1 cellular context compared by ENCODE assay signal in the genomic region with DNA sequence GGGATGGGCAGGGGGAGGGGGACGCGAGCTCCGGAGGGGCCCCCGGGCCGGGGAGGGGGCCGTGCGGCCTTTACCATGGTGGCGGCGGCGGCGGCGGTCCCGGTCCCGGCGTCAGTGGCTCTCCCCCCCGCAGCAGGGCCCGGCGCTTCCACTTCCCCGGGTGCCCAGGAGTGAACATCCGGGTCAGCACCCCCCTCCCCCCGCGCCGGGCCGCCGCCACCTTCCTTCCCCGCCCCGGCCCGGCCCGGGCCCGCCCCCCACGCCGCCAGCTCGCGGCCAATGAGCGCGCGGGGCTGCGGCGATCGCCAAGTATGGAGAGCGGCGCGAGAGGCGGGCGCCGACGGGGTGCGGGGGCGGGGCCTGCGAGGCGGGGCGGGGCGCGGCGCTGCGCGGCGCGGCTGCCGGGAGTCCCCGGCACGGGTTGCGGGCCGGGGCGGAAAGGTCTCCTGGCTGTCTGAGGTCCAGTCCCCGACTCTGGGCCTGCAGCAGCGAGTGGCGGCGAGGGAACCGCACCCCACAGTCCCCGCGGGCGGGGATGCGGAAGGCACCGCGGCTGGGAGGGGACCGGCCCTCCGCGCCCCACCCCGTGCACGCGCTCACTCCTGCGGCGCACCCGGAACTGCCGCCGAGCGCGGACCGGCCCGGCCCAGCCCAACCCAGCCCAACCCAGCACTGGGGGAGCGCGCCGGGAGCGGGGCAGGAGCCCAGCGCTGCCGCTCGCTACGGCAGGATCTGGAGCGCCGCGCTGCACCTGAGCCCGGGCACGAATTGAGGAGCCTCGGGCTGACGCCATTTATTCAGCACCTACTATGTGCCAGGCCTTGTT.
TF ChIP-seq lines count a peak whose summit lies in the region.

A gene (minus strand): TSS at position 178 of the 826 bp plus-strand sequence. CDS start 101 bp downstream, at position 77.

TF ChIP-seq in HepG2, 621 proteins besides CTCF, POLR2A, EP300 and RAD21 (continued from another document and continues in another):
- TF ChIP-seq, protein P1, sequence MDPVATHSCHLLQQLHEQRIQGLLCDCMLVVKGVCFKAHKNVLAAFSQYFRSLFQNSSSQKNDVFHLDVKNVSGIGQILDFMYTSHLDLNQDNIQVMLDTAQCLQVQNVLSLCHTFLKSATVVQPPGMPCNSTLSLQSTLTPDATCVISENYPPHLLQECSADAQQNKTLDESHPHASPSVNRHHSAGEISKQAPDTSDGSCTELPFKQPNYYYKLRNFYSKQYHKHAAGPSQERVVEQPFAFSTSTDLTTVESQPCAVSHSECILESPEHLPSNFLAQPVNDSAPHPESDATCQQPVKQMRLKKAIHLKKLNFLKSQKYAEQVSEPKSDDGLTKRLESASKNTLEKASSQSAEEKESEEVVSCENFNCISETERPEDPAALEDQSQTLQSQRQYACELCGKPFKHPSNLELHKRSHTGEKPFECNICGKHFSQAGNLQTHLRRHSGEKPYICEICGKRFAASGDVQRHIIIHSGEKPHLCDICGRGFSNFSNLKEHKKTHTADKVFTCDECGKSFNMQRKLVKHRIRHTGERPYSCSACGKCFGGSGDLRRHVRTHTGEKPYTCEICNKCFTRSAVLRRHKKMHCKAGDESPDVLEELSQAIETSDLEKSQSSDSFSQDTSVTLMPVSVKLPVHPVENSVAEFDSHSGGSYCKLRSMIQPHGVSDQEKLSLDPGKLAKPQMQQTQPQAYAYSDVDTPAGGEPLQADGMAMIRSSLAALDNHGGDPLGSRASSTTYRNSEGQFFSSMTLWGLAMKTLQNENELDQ (CRISPR knock-in tag; IDR thresholded peaks at IDR 0.05; ENCODE audit: borderline replicate concordance): no peak
- TF ChIP-seq, protein P2, sequence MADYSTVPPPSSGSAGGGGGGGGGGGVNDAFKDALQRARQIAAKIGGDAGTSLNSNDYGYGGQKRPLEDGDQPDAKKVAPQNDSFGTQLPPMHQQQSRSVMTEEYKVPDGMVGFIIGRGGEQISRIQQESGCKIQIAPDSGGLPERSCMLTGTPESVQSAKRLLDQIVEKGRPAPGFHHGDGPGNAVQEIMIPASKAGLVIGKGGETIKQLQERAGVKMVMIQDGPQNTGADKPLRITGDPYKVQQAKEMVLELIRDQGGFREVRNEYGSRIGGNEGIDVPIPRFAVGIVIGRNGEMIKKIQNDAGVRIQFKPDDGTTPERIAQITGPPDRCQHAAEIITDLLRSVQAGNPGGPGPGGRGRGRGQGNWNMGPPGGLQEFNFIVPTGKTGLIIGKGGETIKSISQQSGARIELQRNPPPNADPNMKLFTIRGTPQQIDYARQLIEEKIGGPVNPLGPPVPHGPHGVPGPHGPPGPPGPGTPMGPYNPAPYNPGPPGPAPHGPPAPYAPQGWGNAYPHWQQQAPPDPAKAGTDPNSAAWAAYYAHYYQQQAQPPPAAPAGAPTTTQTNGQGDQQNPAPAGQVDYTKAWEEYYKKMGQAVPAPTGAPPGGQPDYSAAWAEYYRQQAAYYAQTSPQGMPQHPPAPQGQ (CRISPR knock-in tag; IDR thresholded peaks at IDR 0.05; ENCODE audit: borderline replicate concordance): no peak
- no peak for TF ChIP-seq TRIM24 (CRISPR knock-in tag; IDR thresholded peaks at IDR 0.05)
- no peak for TF ChIP-seq ZFP36 (IDR thresholded peaks at IDR 0.05; ENCODE audit: borderline replicate concordance, low read depth, low read length, partially characterized antibody)
- TF ChIP-seq, protein P3, sequence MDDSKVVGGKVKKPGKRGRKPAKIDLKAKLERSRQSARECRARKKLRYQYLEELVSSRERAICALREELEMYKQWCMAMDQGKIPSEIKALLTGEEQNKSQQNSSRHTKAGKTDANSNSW (CRISPR knock-in tag; IDR thresholded peaks at IDR 0.05; ENCODE audit: borderline replicate concordance): no peak
- no peak for TF ChIP-seq MED8 (CRISPR knock-in tag; IDR thresholded peaks at IDR 0.05; ENCODE audit: insufficient replicate concordance)
- TF ChIP-seq, protein P4, sequence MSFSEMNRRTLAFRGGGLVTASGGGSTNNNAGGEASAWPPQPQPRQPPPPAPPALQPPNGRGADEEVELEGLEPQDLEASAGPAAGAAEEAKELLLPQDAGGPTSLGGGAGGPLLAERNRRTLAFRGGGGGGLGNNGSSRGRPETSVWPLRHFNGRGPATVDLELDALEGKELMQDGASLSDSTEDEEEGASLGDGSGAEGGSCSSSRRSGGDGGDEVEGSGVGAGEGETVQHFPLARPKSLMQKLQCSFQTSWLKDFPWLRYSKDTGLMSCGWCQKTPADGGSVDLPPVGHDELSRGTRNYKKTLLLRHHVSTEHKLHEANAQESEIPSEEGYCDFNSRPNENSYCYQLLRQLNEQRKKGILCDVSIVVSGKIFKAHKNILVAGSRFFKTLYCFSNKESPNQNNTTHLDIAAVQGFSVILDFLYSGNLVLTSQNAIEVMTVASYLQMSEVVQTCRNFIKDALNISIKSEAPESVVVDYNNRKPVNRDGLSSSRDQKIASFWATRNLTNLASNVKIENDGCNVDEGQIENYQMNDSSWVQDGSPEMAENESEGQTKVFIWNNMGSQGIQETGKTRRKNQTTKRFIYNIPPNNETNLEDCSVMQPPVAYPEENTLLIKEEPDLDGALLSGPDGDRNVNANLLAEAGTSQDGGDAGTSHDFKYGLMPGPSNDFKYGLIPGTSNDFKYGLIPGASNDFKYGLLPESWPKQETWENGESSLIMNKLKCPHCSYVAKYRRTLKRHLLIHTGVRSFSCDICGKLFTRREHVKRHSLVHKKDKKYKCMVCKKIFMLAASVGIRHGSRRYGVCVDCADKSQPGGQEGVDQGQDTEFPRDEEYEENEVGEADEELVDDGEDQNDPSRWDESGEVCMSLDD (CRISPR knock-in tag; IDR thresholded peaks at IDR 0.05; ENCODE audit: borderline replicate concordance): no peak
- TF ChIP-seq ZBTB8A (CRISPR knock-in tag; IDR thresholded peaks at IDR 0.05; ENCODE audit: borderline replicate concordance, low read depth): no peak
- TF ChIP-seq, protein P5, sequence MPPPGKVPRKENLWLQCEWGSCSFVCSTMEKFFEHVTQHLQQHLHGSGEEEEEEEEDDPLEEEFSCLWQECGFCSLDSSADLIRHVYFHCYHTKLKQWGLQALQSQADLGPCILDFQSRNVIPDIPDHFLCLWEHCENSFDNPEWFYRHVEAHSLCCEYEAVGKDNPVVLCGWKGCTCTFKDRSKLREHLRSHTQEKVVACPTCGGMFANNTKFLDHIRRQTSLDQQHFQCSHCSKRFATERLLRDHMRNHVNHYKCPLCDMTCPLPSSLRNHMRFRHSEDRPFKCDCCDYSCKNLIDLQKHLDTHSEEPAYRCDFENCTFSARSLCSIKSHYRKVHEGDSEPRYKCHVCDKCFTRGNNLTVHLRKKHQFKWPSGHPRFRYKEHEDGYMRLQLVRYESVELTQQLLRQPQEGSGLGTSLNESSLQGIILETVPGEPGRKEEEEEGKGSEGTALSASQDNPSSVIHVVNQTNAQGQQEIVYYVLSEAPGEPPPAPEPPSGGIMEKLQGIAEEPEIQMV (CRISPR knock-in tag; IDR thresholded peaks at IDR 0.05; ENCODE audit: low read depth): peak; percentile 43; the same call in 1 of the 2 replicates
- TF ChIP-seq ZNF24 (IDR thresholded peaks at IDR 0.05): no peak
- TF ChIP-seq JARID2 (CRISPR knock-in tag; IDR thresholded peaks at IDR 0.05; ENCODE audit: insufficient replicate concordance): no peak
- TF ChIP-seq MAZ (IDR thresholded peaks at IDR 0.05; ENCODE audit: borderline replicate concordance, low read depth, low read length): peak; percentile 31; the same call in 1 of the 2 replicates
- peak; percentile 87 for TF ChIP-seq MAZ (CRISPR knock-in tag; IDR thresholded peaks at IDR 0.05; ENCODE audit: low read depth)
- no peak for TF ChIP-seq SMAD3 (CRISPR knock-in tag; IDR thresholded peaks at IDR 0.05)
- no peak for TF ChIP-seq KDM1A (CRISPR knock-in tag; IDR thresholded peaks at IDR 0.05)
- peak; percentile 77 for TF ChIP-seq SPEN (CRISPR knock-in tag; IDR thresholded peaks at IDR 0.05; ENCODE audit: low read depth)
- TF ChIP-seq, protein P6, sequence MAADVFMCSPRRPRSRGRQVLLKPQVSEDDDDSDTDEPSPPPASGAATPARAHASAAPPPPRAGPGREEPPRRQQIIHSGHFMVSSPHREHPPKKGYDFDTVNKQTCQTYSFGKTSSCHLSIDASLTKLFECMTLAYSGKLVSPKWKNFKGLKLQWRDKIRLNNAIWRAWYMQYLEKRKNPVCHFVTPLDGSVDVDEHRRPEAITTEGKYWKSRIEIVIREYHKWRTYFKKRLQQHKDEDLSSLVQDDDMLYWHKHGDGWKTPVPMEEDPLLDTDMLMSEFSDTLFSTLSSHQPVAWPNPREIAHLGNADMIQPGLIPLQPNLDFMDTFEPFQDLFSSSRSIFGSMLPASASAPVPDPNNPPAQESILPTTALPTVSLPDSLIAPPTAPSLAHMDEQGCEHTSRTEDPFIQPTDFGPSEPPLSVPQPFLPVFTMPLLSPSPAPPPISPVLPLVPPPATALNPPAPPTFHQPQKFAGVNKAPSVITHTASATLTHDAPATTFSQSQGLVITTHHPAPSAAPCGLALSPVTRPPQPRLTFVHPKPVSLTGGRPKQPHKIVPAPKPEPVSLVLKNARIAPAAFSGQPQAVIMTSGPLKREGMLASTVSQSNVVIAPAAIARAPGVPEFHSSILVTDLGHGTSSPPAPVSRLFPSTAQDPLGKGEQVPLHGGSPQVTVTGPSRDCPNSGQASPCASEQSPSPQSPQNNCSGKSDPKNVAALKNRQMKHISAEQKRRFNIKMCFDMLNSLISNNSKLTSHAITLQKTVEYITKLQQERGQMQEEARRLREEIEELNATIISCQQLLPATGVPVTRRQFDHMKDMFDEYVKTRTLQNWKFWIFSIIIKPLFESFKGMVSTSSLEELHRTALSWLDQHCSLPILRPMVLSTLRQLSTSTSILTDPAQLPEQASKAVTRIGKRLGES (CRISPR knock-in tag; IDR thresholded peaks at IDR 0.05; ENCODE audit: borderline replicate concordance): no peak
- TF ChIP-seq ZNF75D (CRISPR knock-in tag; IDR thresholded peaks at IDR 0.05; ENCODE audit: borderline replicate concordance): no peak
- TF ChIP-seq, protein P7, sequence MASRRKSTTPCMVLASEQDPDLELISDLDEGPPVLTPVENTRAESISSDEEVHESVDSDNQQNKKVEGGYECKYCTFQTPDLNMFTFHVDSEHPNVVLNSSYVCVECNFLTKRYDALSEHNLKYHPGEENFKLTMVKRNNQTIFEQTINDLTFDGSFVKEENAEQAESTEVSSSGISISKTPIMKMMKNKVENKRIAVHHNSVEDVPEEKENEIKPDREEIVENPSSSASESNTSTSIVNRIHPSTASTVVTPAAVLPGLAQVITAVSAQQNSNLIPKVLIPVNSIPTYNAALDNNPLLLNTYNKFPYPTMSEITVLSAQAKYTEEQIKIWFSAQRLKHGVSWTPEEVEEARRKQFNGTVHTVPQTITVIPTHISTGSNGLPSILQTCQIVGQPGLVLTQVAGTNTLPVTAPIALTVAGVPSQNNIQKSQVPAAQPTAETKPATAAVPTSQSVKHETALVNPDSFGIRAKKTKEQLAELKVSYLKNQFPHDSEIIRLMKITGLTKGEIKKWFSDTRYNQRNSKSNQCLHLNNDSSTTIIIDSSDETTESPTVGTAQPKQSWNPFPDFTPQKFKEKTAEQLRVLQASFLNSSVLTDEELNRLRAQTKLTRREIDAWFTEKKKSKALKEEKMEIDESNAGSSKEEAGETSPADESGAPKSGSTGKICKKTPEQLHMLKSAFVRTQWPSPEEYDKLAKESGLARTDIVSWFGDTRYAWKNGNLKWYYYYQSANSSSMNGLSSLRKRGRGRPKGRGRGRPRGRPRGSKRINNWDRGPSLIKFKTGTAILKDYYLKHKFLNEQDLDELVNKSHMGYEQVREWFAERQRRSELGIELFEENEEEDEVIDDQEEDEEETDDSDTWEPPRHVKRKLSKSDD (CRISPR knock-in tag; IDR thresholded peaks at IDR 0.05; ENCODE audit: low read depth): no peak
- no peak for TF ChIP-seq ZNF33A (CRISPR knock-in tag; IDR thresholded peaks at IDR 0.05; ENCODE audit: borderline replicate concordance)
- TF ChIP-seq ZSCAN25 (CRISPR knock-in tag; IDR thresholded peaks at IDR 0.05): peak; percentile 53; the same call in 1 of the 2 replicates
- TF ChIP-seq ASH2L (IDR thresholded peaks at IDR 0.05; ENCODE audit: insufficient read length, low read depth, low read length): no peak
- TF ChIP-seq SKI (IDR thresholded peaks at IDR 0.05; ENCODE audit: partially characterized antibody): peak; percentile 53
- no peak for TF ChIP-seq KAT2B (IDR thresholded peaks at IDR 0.05; ENCODE audit: borderline replicate concordance, low read depth, low read length)
- no peak for TF ChIP-seq ZSCAN31 (CRISPR knock-in tag; IDR thresholded peaks at IDR 0.05; ENCODE audit: low read depth)
- TF ChIP-seq JUND (CRISPR knock-in tag; IDR thresholded peaks at IDR 0.05): no peak
- TF ChIP-seq, protein P8, sequence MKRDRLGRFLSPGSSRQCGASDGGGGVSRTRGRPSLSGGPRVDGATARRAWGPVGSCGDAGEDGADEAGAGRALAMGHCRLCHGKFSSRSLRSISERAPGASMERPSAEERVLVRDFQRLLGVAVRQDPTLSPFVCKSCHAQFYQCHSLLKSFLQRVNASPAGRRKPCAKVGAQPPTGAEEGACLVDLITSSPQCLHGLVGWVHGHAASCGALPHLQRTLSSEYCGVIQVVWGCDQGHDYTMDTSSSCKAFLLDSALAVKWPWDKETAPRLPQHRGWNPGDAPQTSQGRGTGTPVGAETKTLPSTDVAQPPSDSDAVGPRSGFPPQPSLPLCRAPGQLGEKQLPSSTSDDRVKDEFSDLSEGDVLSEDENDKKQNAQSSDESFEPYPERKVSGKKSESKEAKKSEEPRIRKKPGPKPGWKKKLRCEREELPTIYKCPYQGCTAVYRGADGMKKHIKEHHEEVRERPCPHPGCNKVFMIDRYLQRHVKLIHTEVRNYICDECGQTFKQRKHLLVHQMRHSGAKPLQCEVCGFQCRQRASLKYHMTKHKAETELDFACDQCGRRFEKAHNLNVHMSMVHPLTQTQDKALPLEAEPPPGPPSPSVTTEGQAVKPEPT (CRISPR knock-in tag; IDR thresholded peaks at IDR 0.05; ENCODE audit: low read depth): no peak
- TF ChIP-seq TCF7 (IDR thresholded peaks at IDR 0.05; ENCODE audit: low read depth): no peak
- TF ChIP-seq, protein P9, sequence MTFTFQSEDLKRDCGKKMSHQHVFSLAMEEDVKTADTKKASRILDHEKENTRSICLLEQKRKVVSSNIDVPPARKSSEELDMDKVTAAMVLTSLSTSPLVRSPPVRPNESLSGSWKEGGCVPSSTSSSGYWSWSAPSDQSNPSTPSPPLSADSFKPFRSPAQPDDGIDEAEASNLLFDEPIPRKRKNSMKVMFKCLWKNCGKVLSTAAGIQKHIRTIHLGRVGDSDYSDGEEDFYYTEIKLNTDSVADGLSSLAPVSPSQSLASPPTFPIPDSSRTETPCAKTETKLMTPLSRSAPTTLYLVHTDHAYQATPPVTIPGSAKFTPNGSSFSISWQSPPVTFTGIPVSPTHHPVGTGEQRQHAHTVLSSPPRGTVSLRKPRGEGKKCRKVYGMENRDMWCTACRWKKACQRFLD (CRISPR knock-in tag; IDR thresholded peaks at IDR 0.05; ENCODE audit: borderline replicate concordance): no peak
